Comparison of ENCODE assay signal across 8 cellular contexts in the genomic region with DNA sequence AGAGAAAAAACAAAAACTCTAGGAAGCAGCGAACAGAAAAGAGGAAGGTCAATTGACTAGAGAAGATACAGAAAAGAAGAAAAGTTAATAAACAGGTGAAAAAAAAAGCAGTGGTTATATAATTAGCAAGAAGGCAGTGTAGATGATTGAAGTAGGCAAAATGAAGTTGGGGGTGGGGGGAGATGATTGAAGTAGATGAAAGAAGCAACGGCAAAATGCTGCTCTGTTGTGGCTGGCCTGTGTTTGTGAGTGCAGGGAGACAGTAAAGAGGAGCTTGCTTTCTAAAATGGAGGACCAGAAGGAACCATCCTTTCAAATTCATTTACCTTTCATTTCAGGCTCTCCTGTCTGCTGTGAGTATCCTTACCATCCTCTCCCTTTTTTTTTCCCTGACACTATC. TPM values are rescaled to one million over a fixed set of nuclear protein-coding genes. Genes with fewer than 3 reads are reported as not detected.
DNase-seq lines count a peak whose midpoint lies in the region; ATAC-seq and TF ChIP-seq lines count a peak whose summit lies in the region.

No MANE protein-coding gene starts in this region.

- intact Hi-C loops in activated B cell treated with CpG ODN at 0.5 μM for 24 hours (cut with micrococcal nuclease) = loop anchor here (5.0 kb wide), 2 partner anchors 227 to 1743 kb away; partner anchors contain the start of genes ABHD15 and TP53I13
- intact Hi-C loops in colonic mucosa (cut with DNase I) = no loop called here
- intact Hi-C loops in uterus (cut with DNase I; ENCODE audit: low total_unique reads) = no loop called here

- peak overlapping the region; percentile 78 for H3K4me3 Mint-ChIP-seq in activated B cell treated with CpG ODN at 0.5 μM for 24 hours

- POLR2A ChIA-PET in activated B cell treated with CpG ODN at 0.5 μM for 24 hours (lab: Charles Lee) = interaction anchor here (0.6 to 11.6 kb wide), 10 partner anchors 9 to 522 kb away, joined by 3 to 247 read pairs (median 4); partner anchors contain the start of genes CRLF3 and EVI2A

- H3K4me3 ChIP-seq in colonic mucosa = peak overlapping the region; percentile 2
- H3K4me3 ChIP-seq in uterus = no peak overlapping the region

- H3K27ac Mint-ChIP-seq in activated B cell treated with CpG ODN at 0.5 μM for 24 hours = peak overlapping the region; percentile 88

- DNase-seq in activated B cell treated with CpG ODN at 0.5 μM for 24 hours (no peak), colonic mucosa (no peak), 8988T (no peak), NCI-H82 treated with DMSO at 0.1 percent for 48 hours (lab: John Stamatoyannopoulos, UW; ENCODE audit: unreplicated experiment) (no peak), COLO668 (lab: John Stamatoyannopoulos, UW; ENCODE audit: unreplicated experiment) (no peak), uterus (no peak)
- DNase-seq in stimulated activated naive CD4-positive, alpha-beta T cell (lab: John Stamatoyannopoulos, UW) = peak; percentile 39 to 89 (median 84)

- no peaks in the 10 kb centered on the region for H3K27me3 Mint-ChIP-seq in activated B cell treated with CpG ODN at 0.5 μM for 24 hours

- no peaks in the 10 kb centered on the region for H3K4me1 ChIP-seq in colonic mucosa
- H3K4me1 ChIP-seq in uterus = no peaks in the 10 kb centered on the region

- CTCF ChIA-PET in activated B cell treated with CpG ODN at 0.5 μM for 24 hours (lab: Charles Lee) = interaction anchor here (0.7 to 1.0 kb wide), 2 partner anchors 7 to 200 kb away, joined by 3 read pairs; no protein-coding TSS in a partner anchor

- peak; percentile 5 for ATAC-seq in activated B cell treated with CpG ODN at 0.5 μM for 24 hours (ENCODE audit: low read depth)

- peaks cover under 1% of the 10 kb centered on the region for H3K9me3 ChIP-seq in KOPT-K1 (ENCODE audit: insufficient read depth, low read length, poor library complexity, severe bottlenecking)
- no peaks in the 10 kb centered on the region for H3K9me3 ChIP-seq in colonic mucosa
- no peaks in the 10 kb centered on the region for H3K9me3 ChIP-seq in uterus

- peaks cover 70% of the 10 kb centered on the region for H3K4me1 Mint-ChIP-seq in activated B cell treated with CpG ODN at 0.5 μM for 24 hours

- H3K9ac ChIP-seq in colonic mucosa (ENCODE audit: low read depth in 2 of 2, low read length in 2 of 2) = no peak overlapping the region

- no peak for TF ChIP-seq POLR2A in uterus (IDR thresholded peaks at IDR 0.05)

- peaks cover 62% of the 10 kb centered on the region for H3K36me3 Mint-ChIP-seq in activated B cell treated with CpG ODN at 0.5 μM for 24 hours (ENCODE audit: low read depth)

- H3K36me3 ChIP-seq in KOPT-K1 (ENCODE audit: insufficient read depth, low read length) = peaks cover 11% of the 10 kb centered on the region
- no peaks in the 10 kb centered on the region for H3K36me3 ChIP-seq in colonic mucosa
- H3K36me3 ChIP-seq in uterus = no peaks in the 10 kb centered on the region

- no peaks in the 10 kb centered on the region for H3K27me3 ChIP-seq in colonic mucosa
- H3K27me3 ChIP-seq in uterus = no peaks in the 10 kb centered on the region

- H3K9me3 Mint-ChIP-seq in activated B cell treated with CpG ODN at 0.5 μM for 24 hours = peaks cover 3% of the 10 kb centered on the region

- H3K27ac ChIP-seq in KOPT-K1 (ENCODE audit: low read depth, low read length, poor library complexity, severe bottlenecking) = peak overlapping the region; percentile 93
- peak overlapping the region; percentile 53 for H3K27ac ChIP-seq in colonic mucosa
- H3K27ac ChIP-seq in uterus = no peak overlapping the region

- no peak for TF ChIP-seq CTCF in activated B cell treated with CpG ODN at 0.5 μM for 24 hours (IDR thresholded peaks at IDR 0.05)
- no peak for TF ChIP-seq CTCF in colonic mucosa (IDR thresholded peaks at IDR 0.05)
- no peak for TF ChIP-seq CTCF in uterus (IDR thresholded peaks at IDR 0.05)

RNA-seq across cellular contexts. Expression of gene EVI2B, which starts 3.6 kb away (rescaled TPM):
- total RNA-seq in activated B cell treated with CpG ODN at 0.5 μM for 24 hours (104 and 111 TPM in 2 replicates), colonic mucosa (1 to 10 TPM; 2.2 to 8.5 TPM), uterus (1 to 10 TPM in 3 of 4 donors, under 1 TPM in 1; 0.76 to 9.1 (median 2.9) TPM)

RNA-seq across cellular contexts. Expression of gene EVI2A, which starts 11.2 kb away (rescaled TPM):
- total RNA-seq in activated B cell treated with CpG ODN at 0.5 μM for 24 hours (46.6 and 52.5 TPM in 2 replicates), colonic mucosa (1 to 10 TPM; 2.6 to 7.4 TPM), uterus (10 to 100 TPM in 2 of 4 donors, 1 to 10 TPM in 2; 2.0 to 17.9 (median 7.2) TPM)

RNA-seq across cellular contexts. Expression of gene OMG, which starts 13.2 kb away (rescaled TPM):
- total RNA-seq in activated B cell treated with CpG ODN at 0.5 μM for 24 hours (0.16 and 0.17 TPM in 2 replicates), colonic mucosa (under 1 TPM in 1 of 2 donors, not detected in 1; 0.40 TPM), uterus (1 to 10 TPM in 1 of 4 donors, under 1 TPM in 1, not detected in 2; 0.51 to 1.0 TPM)

Comparison
In these comparisons a context has a peak if more than half of its experiments do, and no peak if none do; other contexts are left out.
1. H3K27ac ChIP-seq: peak in KOPT-K1 (single experiment) and colonic mucosa (single experiment); none in uterus (0 of 2).
2. DNase-seq: peak in stimulated activated naive CD4-positive, alpha-beta T cell (6 of 6); none in activated B cell treated with CpG ODN at 0.5 μM for 24 hours (single experiment), colonic mucosa (single experiment), 8988T (single experiment), NCI-H82 treated with DMSO at 0.1 percent for 48 hours (single experiment), COLO668 (single experiment) and uterus (0 of 2).
3. RNA of gene EVI2B, which starts 3.6 kb away (total RNA-seq): 104 to 111 TPM in activated B cell treated with CpG ODN at 0.5 μM for 24 hours; 2.2 to 8.5 TPM in colonic mucosa and 0.76 to 9.1 TPM in uterus; every median in the first group is over 10 times any median in the second.